Comparison of ENCODE assay signal across 1 cellular context in genomic region chr3:36965440-36965839, GRCh38.
TF ChIP-seq lines count a peak whose summit lies in the region.

No MANE protein-coding gene starts in this region.

TF ChIP-seq in WTC11, 78 proteins besides CTCF, POLR2A, EP300 and RAD21 (continued from another document):
- no peak for TF ChIP-seq ZBTB43 (CRISPR knock-in tag; IDR thresholded peaks at IDR 0.05)
- TF ChIP-seq HMGXB4 (CRISPR knock-in tag; IDR thresholded peaks at IDR 0.05) = no peak
- TF ChIP-seq SMAD4 (CRISPR knock-in tag; IDR thresholded peaks at IDR 0.05) = no peak
- no peak for TF ChIP-seq JAZF1 (CRISPR knock-in tag; IDR thresholded peaks at IDR 0.05)
- TF ChIP-seq MXD4 (CRISPR knock-in tag; IDR thresholded peaks at IDR 0.05; ENCODE audit: borderline replicate concordance) = no peak
- no peak for TF ChIP-seq E2F1 (CRISPR knock-in tag; IDR thresholded peaks at IDR 0.05)
- TF ChIP-seq GABPB1 (CRISPR knock-in tag; IDR thresholded peaks at IDR 0.05) = no peak
- no peak for TF ChIP-seq ZNF317 (CRISPR knock-in tag; IDR thresholded peaks at IDR 0.05; ENCODE audit: borderline replicate concordance, low read depth)
